ENCODE assay signal across 1 cellular context in genomic region chr3:50568947-50569749, GRCh38.
A peak's percentile ranks its signal among the peaks of the same experiment; 100 is the strongest.
TF ChIP-seq lines count a peak whose summit lies in the region.

Gene HEMK1, plus strand, starts transcription at chr3:50569522. Its CDS starts 1,583 bp downstream, at chr3:50571105.

TF ChIP-seq in HEK293, 187 proteins besides CTCF, POLR2A, EP300 and RAD21 (continued from another document and continues in another):
- TF ChIP-seq, protein P1, sequence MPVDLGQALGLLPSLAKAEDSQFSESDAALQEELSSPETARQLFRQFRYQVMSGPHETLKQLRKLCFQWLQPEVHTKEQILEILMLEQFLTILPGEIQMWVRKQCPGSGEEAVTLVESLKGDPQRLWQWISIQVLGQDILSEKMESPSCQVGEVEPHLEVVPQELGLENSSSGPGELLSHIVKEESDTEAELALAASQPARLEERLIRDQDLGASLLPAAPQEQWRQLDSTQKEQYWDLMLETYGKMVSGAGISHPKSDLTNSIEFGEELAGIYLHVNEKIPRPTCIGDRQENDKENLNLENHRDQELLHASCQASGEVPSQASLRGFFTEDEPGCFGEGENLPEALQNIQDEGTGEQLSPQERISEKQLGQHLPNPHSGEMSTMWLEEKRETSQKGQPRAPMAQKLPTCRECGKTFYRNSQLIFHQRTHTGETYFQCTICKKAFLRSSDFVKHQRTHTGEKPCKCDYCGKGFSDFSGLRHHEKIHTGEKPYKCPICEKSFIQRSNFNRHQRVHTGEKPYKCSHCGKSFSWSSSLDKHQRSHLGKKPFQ (tag by site-specific recombination; IDR thresholded peaks at IDR 0.05) = 0 out of 2 replicates have a peak, but pooled peaks have one; percentile 36
- TF ChIP-seq, protein P2, sequence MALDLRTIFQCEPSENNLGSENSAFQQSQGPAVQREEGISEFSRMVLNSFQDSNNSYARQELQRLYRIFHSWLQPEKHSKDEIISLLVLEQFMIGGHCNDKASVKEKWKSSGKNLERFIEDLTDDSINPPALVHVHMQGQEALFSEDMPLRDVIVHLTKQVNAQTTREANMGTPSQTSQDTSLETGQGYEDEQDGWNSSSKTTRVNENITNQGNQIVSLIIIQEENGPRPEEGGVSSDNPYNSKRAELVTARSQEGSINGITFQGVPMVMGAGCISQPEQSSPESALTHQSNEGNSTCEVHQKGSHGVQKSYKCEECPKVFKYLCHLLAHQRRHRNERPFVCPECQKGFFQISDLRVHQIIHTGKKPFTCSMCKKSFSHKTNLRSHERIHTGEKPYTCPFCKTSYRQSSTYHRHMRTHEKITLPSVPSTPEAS (tag by site-specific recombination; IDR thresholded peaks at IDR 0.05) = 0 out of 2 replicates have a peak, but pooled peaks have one; percentile 26
- TF ChIP-seq ZNF664 (tag by site-specific recombination; IDR thresholded peaks at IDR 0.05) = 0 out of 2 replicates have a peak, but pooled peaks have one; percentile 12
- 0 out of 2 replicates have a peak, but pooled peaks have one; percentile 11 for TF ChIP-seq SCRT2 (tag by site-specific recombination; IDR thresholded peaks at IDR 0.05)
- TF ChIP-seq ZNF138 (tag by site-specific recombination; IDR thresholded peaks at IDR 0.05; ENCODE audit: borderline replicate concordance) = no peak
- 0 out of 2 replicates have a peak, but pooled peaks have one; percentile 17 for TF ChIP-seq ZNF10 (tag by site-specific recombination; IDR thresholded peaks at IDR 0.05)
- TF ChIP-seq ZNF626 (tag by site-specific recombination; IDR thresholded peaks at IDR 0.05) = no peak; the same call in 1 of the 2 replicates
- no peak for TF ChIP-seq ZNF350 (tag by site-specific recombination; IDR thresholded peaks at IDR 0.05)
- peak; percentile 16 for TF ChIP-seq SETDB1 (IDR thresholded peaks at IDR 0.05; ENCODE audit: insufficient read length, low read length)
- peak; percentile 80; the same call in 1 of the 2 replicates for TF ChIP-seq TRIM28 (IDR thresholded peaks at IDR 0.05; ENCODE audit: borderline replicate concordance, low read length)
- TF ChIP-seq ZNF324 (tag by site-specific recombination; IDR thresholded peaks at IDR 0.05) = peak; percentile 98
- TF ChIP-seq GLIS1 (tag by site-specific recombination; IDR thresholded peaks at IDR 0.05) = peak; percentile 78
- peak; percentile 94 for TF ChIP-seq GLIS2 (tag by site-specific recombination; IDR thresholded peaks at IDR 0.05)
- TF ChIP-seq ZNF610 (tag by site-specific recombination; IDR thresholded peaks at IDR 0.05; ENCODE audit: borderline replicate concordance) = peak; percentile 54; the same call in 1 of the 2 replicates
- TF ChIP-seq, protein P3, sequence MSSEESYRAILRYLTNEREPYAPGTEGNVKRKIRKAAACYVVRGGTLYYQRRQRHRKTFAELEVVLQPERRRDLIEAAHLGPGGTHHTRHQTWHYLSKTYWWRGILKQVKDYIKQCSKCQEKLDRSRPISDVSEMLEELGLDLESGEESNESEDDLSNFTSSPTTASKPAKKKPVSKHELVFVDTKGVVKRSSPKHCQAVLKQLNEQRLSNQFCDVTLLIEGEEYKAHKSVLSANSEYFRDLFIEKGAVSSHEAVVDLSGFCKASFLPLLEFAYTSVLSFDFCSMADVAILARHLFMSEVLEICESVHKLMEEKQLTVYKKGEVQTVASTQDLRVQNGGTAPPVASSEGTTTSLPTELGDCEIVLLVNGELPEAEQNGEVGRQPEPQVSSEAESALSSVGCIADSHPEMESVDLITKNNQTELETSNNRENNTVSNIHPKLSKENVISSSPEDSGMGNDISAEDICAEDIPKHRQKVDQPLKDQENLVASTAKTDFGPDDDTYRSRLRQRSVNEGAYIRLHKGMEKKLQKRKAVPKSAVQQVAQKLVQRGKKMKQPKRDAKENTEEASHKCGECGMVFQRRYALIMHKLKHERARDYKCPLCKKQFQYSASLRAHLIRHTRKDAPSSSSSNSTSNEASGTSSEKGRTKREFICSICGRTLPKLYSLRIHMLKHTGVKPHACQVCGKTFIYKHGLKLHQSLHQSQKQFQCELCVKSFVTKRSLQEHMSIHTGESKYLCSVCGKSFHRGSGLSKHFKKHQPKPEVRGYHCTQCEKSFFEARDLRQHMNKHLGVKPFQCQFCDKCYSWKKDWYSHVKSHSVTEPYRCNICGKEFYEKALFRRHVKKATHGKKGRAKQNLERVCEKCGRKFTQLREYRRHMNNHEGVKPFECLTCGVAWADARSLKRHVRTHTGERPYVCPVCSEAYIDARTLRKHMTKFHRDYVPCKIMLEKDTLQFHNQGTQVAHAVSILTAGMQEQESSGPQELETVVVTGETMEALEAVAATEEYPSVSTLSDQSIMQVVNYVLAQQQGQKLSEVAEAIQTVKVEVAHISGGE (tag by site-specific recombination; conservative IDR thresholded peaks at IDR 0.05; ENCODE audit: low read depth) = peak; percentile 99
- TF ChIP-seq ZNF221 (tag by site-specific recombination; IDR thresholded peaks at IDR 0.05; ENCODE audit: borderline replicate concordance) = no peak
- peak; percentile 83 for TF ChIP-seq ZNF394 (tag by site-specific recombination; IDR thresholded peaks at IDR 0.05; ENCODE audit: borderline replicate concordance)
- peak; percentile 86 for TF ChIP-seq ZNF561 (tag by site-specific recombination; IDR thresholded peaks at IDR 0.05; ENCODE audit: borderline replicate concordance)
- TF ChIP-seq, protein P4, sequence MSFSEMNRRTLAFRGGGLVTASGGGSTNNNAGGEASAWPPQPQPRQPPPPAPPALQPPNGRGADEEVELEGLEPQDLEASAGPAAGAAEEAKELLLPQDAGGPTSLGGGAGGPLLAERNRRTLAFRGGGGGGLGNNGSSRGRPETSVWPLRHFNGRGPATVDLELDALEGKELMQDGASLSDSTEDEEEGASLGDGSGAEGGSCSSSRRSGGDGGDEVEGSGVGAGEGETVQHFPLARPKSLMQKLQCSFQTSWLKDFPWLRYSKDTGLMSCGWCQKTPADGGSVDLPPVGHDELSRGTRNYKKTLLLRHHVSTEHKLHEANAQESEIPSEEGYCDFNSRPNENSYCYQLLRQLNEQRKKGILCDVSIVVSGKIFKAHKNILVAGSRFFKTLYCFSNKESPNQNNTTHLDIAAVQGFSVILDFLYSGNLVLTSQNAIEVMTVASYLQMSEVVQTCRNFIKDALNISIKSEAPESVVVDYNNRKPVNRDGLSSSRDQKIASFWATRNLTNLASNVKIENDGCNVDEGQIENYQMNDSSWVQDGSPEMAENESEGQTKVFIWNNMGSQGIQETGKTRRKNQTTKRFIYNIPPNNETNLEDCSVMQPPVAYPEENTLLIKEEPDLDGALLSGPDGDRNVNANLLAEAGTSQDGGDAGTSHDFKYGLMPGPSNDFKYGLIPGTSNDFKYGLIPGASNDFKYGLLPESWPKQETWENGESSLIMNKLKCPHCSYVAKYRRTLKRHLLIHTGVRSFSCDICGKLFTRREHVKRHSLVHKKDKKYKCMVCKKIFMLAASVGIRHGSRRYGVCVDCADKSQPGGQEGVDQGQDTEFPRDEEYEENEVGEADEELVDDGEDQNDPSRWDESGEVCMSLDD (tag by site-specific recombination; IDR thresholded peaks at IDR 0.05) = peak; percentile 58
- peak; percentile 81 for TF ChIP-seq ZFP69B (tag by site-specific recombination; IDR thresholded peaks at IDR 0.05)
- TF ChIP-seq ZNF174 (tag by site-specific recombination; IDR thresholded peaks at IDR 0.05) = no peak
- peak; percentile 28; the same call in 1 of the 2 replicates for TF ChIP-seq WT1 (tag by site-specific recombination; IDR thresholded peaks at IDR 0.05)
- TF ChIP-seq, protein P5, sequence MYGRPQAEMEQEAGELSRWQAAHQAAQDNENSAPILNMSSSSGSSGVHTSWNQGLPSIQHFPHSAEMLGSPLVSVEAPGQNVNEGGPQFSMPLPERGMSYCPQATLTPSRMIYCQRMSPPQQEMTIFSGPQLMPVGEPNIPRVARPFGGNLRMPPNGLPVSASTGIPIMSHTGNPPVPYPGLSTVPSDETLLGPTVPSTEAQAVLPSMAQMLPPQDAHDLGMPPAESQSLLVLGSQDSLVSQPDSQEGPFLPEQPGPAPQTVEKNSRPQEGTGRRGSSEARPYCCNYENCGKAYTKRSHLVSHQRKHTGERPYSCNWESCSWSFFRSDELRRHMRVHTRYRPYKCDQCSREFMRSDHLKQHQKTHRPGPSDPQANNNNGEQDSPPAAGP (tag by site-specific recombination; IDR thresholded peaks at IDR 0.05) = peak; percentile 94
- TF ChIP-seq ZEB2 (tag by site-specific recombination; IDR thresholded peaks at IDR 0.05) = peak; percentile 93
- TF ChIP-seq ZSCAN23 (tag by site-specific recombination; IDR thresholded peaks at IDR 0.05) = 0 out of 2 replicates have a peak, but pooled peaks have one; percentile 83
- TF ChIP-seq RBAK (tag by site-specific recombination; IDR thresholded peaks at IDR 0.05) = no peak
- peak; percentile 89 for TF ChIP-seq SP7 (tag by site-specific recombination; IDR thresholded peaks at IDR 0.05)
- TF ChIP-seq SP2 (tag by site-specific recombination; IDR thresholded peaks at IDR 0.05) = peak; percentile 76
- peak; percentile 33; the same call in 1 of the 2 replicates for TF ChIP-seq ZNF121 (tag by site-specific recombination; IDR thresholded peaks at IDR 0.05)
- no peak; the same call in 1 of the 2 replicates for TF ChIP-seq ZNF341 (tag by site-specific recombination; IDR thresholded peaks at IDR 0.05; ENCODE audit: low read depth)
- TF ChIP-seq, protein P6, sequence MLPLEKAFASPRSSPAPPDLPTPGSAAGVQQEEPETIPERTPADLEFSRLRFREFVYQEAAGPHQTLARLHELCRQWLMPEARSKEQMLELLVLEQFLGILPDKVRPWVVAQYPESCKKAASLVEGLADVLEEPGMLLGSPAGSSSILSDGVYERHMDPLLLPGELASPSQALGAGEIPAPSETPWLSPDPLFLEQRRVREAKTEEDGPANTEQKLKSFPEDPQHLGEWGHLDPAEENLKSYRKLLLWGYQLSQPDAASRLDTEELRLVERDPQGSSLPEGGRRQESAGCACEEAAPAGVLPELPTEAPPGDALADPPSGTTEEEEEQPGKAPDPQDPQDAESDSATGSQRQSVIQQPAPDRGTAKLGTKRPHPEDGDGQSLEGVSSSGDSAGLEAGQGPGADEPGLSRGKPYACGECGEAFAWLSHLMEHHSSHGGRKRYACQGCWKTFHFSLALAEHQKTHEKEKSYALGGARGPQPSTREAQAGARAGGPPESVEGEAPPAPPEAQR (tag by site-specific recombination; IDR thresholded peaks at IDR 0.05) = peak; percentile 79
- TF ChIP-seq, protein P7, sequence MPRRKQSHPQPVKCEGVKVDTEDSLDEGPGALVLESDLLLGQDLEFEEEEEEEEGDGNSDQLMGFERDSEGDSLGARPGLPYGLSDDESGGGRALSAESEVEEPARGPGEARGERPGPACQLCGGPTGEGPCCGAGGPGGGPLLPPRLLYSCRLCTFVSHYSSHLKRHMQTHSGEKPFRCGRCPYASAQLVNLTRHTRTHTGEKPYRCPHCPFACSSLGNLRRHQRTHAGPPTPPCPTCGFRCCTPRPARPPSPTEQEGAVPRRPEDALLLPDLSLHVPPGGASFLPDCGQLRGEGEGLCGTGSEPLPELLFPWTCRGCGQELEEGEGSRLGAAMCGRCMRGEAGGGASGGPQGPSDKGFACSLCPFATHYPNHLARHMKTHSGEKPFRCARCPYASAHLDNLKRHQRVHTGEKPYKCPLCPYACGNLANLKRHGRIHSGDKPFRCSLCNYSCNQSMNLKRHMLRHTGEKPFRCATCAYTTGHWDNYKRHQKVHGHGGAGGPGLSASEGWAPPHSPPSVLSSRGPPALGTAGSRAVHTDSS (tag by site-specific recombination; IDR thresholded peaks at IDR 0.05) = 0 out of 2 replicates have a peak, but pooled peaks have one; percentile 13
- TF ChIP-seq FEZF1 (tag by site-specific recombination; IDR thresholded peaks at IDR 0.05) = no peak
- TF ChIP-seq ZNF311 (tag by site-specific recombination; IDR thresholded peaks at IDR 0.05; ENCODE audit: borderline replicate concordance) = no peak
- TF ChIP-seq ZNF843 (tag by site-specific recombination; IDR thresholded peaks at IDR 0.05) = peak; percentile 57; the same call in 1 of the 2 replicates
- TF ChIP-seq ZNF404 (tag by site-specific recombination; IDR thresholded peaks at IDR 0.05) = no peak
- peak; percentile 82; the same call in 1 of the 2 replicates for TF ChIP-seq ZFP37 (tag by site-specific recombination; IDR thresholded peaks at IDR 0.05)
- peak; percentile 68 for TF ChIP-seq YY1 (tag by site-specific recombination; IDR thresholded peaks at IDR 0.05)
- TF ChIP-seq ZNF169 (tag by site-specific recombination; IDR thresholded peaks at IDR 0.05) = no peak
- TF ChIP-seq ZIC2 (tag by site-specific recombination; IDR thresholded peaks at IDR 0.05) = peak; percentile 62
- TF ChIP-seq ZNF660 (tag by site-specific recombination; IDR thresholded peaks at IDR 0.05) = peak; percentile 90
- peak; percentile 80; the same call in 1 of the 2 replicates for TF ChIP-seq ZNF24 (tag by site-specific recombination; IDR thresholded peaks at IDR 0.05)
- peak; percentile 88; the same call in 1 of the 2 replicates for TF ChIP-seq MZF1 (tag by site-specific recombination; IDR thresholded peaks at IDR 0.05; ENCODE audit: borderline replicate concordance)
- peak; percentile 80 for TF ChIP-seq ZNF2 (tag by site-specific recombination; IDR thresholded peaks at IDR 0.05)
- TF ChIP-seq ZNF391 (tag by site-specific recombination; IDR thresholded peaks at IDR 0.05; ENCODE audit: borderline replicate concordance, low read depth) = peak; percentile 87; the same call in 1 of the 2 replicates
- TF ChIP-seq, protein P8, sequence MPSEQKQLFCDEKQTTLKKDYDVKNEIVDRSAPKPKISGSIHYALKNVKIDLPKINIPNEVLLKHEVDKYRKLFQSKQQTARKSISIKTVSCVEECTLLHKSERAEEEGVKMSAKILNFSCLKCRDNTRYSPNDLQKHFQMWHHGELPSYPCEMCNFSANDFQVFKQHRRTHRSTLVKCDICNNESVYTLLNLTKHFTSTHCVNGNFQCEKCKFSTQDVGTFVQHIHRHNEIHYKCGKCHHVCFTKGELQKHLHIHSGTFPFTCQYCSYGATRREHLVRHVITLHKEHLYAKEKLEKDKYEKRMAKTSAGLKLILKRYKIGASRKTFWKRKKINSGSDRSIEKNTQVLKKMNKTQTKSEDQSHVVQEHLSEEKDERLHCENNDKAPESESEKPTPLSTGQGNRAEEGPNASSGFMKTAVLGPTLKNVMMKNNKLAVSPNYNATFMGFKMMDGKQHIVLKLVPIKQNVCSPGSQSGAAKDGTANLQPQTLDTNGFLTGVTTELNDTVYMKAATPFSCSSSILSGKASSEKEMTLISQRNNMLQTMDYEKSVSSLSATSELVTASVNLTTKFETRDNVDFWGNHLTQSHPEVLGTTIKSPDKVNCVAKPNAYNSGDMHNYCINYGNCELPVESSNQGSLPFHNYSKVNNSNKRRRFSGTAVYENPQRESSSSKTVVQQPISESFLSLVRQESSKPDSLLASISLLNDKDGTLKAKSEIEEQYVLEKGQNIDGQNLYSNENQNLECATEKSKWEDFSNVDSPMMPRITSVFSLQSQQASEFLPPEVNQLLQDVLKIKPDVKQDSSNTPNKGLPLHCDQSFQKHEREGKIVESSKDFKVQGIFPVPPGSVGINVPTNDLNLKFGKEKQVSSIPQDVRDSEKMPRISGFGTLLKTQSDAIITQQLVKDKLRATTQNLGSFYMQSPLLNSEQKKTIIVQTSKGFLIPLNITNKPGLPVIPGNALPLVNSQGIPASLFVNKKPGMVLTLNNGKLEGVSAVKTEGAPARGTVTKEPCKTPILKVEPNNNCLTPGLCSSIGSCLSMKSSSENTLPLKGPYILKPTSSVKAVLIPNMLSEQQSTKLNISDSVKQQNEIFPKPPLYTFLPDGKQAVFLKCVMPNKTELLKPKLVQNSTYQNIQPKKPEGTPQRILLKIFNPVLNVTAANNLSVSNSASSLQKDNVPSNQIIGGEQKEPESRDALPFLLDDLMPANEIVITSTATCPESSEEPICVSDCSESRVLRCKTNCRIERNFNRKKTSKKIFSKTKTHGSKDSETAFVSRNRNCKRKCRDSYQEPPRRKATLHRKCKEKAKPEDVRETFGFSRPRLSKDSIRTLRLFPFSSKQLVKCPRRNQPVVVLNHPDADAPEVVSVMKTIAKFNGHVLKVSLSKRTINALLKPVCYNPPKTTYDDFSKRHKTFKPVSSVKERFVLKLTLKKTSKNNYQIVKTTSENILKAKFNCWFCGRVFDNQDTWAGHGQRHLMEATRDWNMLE (tag by site-specific recombination; conservative IDR thresholded peaks at IDR 0.05; ENCODE audit: low read depth) = peak; percentile 94
